Comparison of ENCODE assay signal across 22 cellular contexts in the genomic region with DNA sequence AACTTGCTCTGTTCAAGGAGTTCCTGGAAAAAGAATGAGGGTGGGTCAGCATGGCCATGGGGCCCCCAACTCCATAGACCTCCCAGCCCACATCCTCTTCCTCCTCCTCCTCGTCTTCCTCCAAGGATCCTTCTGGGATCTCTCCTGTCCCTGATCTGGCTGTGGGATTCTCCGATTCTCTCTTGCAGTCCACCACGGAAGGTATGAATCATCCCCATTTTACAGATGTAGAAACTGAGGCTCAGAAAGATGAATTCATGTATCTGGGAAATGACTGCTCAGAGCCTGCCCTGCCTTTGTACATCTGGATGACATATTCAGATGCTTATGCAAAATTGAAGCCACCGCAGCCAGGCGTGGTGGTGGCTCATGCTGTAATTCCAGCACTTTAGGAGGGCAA. TPM values are rescaled to one million over a fixed set of nuclear protein-coding genes. Genes with fewer than 3 reads are reported as not detected.
DNase-seq lines count a peak whose midpoint lies in the region; ATAC-seq and TF ChIP-seq lines count a peak whose summit lies in the region.
"Had no signal": no experiment of that assay in that cellular context is flagged by ENCODE, and none has a peak within 500 bp of the region (broad histone marks: within the 10 kb centered on the region; RNA-seq: fewer than 3 reads in every experiment).

No MANE protein-coding gene starts in this region.

- peak overlapping the region; percentile 65 for H3K27ac ChIP-seq in right cardiac atrium (ENCODE audit: low read length)
- peak overlapping the region; percentile 42 to 57 for H3K27ac ChIP-seq in breast epithelium
- H3K27ac ChIP-seq in rectal smooth muscle tissue (ENCODE audit: low read depth, low read length) = peak overlapping the region; percentile 94

- DNase-seq in right cardiac atrium = peak in 1 of 3 donors; percentile 2
- DNase-seq in Right ventricle myocardium superior = no peak
- no peak for DNase-seq in breast epithelium (ENCODE audit: low spot score in 2 of 2)
- no peak for DNase-seq in KG1 (lab: John Stamatoyannopoulos, UW)
- no peak for DNase-seq in effector CD8-positive, alpha-beta T cell (lab: John Stamatoyannopoulos, UW)
- DNase-seq in stimulated activated CD4-positive, alpha-beta T cell treated with anti-CD3 and anti-CD28 coated beads, Interleukin-4, amount 100 ng/mL, for 4 hours = no peak
- DNase-seq: activated CD4-positive, alpha-beta T cell treated with anti-CD3 and anti-CD28 coated beads, Interleukin-2, amount 10 ng/mL, durations not matched to agents 24 days and 14 days; activated naive CD8-positive, alpha-beta T cell treated with anti-CD3 and anti-CD28 coated beads, Interleukin-2, amount 50 U/mL, for 24 hours; CD8-positive, alpha-beta T cell; DMS79; Karpas-422; NCI-H510A treated with DMSO at 0.1 percent for 48 hours; retina; stimulated activated CD4-positive, alpha-beta T cell treated with anti-CD3 and anti-CD28 coated beads, Interleukin-15, amount 100 ng/mL, for 24 hours had no signal

- no peak overlapping the region for H3K9ac ChIP-seq in rectal smooth muscle tissue (ENCODE audit: low read length)

- no peaks in the 10 kb centered on the region for H3K36me3 ChIP-seq in breast epithelium
- no peaks in the 10 kb centered on the region for H3K36me3 ChIP-seq in rectal smooth muscle tissue (ENCODE audit: control insufficient read depth, insufficient read depth, low read length)

- H3K4me3 ChIP-seq in right cardiac atrium (ENCODE audit: low read length) (no peak overlapping the region), breast epithelium (no peak overlapping the region), rectal smooth muscle tissue (ENCODE audit: low read length) (no peak overlapping the region)

- intact Hi-C loops in right cardiac atrium (cut with DNase I) = loop anchor here in 2 of 4 donors (5.0 kb wide), 2 partner anchors 37 to 57 kb away; no protein-coding TSS in a partner anchor
- intact Hi-C loops in Right ventricle myocardium superior (cut with DNase I) = no loop called here
- intact Hi-C loops in breast epithelium (cut with DNase I; ENCODE audit: low total_unique reads) = no loop called here

- ATAC-seq in right cardiac atrium = no peak
- no peak for ATAC-seq in Right ventricle myocardium superior (ENCODE audit: poor library complexity)
- ATAC-seq in GM18520 (IDR thresholded peaks at IDR 0.05; ENCODE audit: unreplicated experiment) = no peak
- ATAC-seq: activated naive CD8-positive, alpha-beta T cell treated with anti-CD3 and anti-CD28 coated beads, Interleukin-2, amount 50 U/mL, for 24 hours; CD8-positive, alpha-beta T cell; stimulated activated memory B cell treated with anti-CD40 and anti-IgM and Interleukin-4, amounts not matched to agents 10 μg/mL and 1 μg/mL and 100 μg/mL, for 72 hours had no signal

- H3K4me1 ChIP-seq in right cardiac atrium (ENCODE audit: control insufficient read depth, insufficient read depth, low read length) = peaks cover 10% of the 10 kb centered on the region
- peaks cover 3 to 6% of the 10 kb centered on the region in 2 donors for H3K4me1 ChIP-seq in breast epithelium
- peaks cover 21% of the 10 kb centered on the region for H3K4me1 ChIP-seq in rectal smooth muscle tissue (ENCODE audit: control insufficient read depth, insufficient read depth, low read length)

- no peak for TF ChIP-seq POLR2A in breast epithelium (IDR thresholded peaks at IDR 0.05)

- no peak for TF ChIP-seq CTCF in breast epithelium (IDR thresholded peaks at IDR 0.05)

- no peaks in the 10 kb centered on the region for H3K9me3 ChIP-seq in right cardiac atrium (ENCODE audit: control insufficient read depth, low read length)
- no peaks in the 10 kb centered on the region for H3K9me3 ChIP-seq in breast epithelium

- no peaks in the 10 kb centered on the region for H3K27me3 ChIP-seq in right cardiac atrium (ENCODE audit: control insufficient read depth, insufficient read depth)
- H3K27me3 ChIP-seq in breast epithelium = no peaks in the 10 kb centered on the region
- H3K27me3 ChIP-seq in rectal smooth muscle tissue (ENCODE audit: control insufficient read depth, insufficient read depth, low read length) = no peaks in the 10 kb centered on the region

- 84% methylated on average over 5 of the region's 5 CpGs for WGBS in right cardiac atrium

RNA-seq across cellular contexts. Expression of a gene that starts 2.2 kb away (rescaled TPM):
- total RNA-seq in right cardiac atrium (100 to 1,000 TPM; 244 to 324 (median 295) TPM), Right ventricle myocardium superior (383 TPM), breast epithelium (100 to 1,000 TPM; 142 to 477 (median 197) TPM)
- polyA plus RNA-seq in right cardiac atrium = 259 TPM

RNA-seq across cellular contexts. Expression of a gene that starts 39.9 kb away (rescaled TPM):
- total RNA-seq in right cardiac atrium (under 1 TPM in 3 of 4 donors, not detected in 1; 0.47 to 0.84 (median 0.51) TPM), Right ventricle myocardium superior (0.40 TPM), breast epithelium (10 to 100 TPM in 1 of 3 donors, under 1 TPM in 1, not detected in 1; 0.44 to 17.9 TPM)
- polyA plus RNA-seq in right cardiac atrium = 4.8 TPM
- total RNA-seq: activated CD4-positive, alpha-beta T cell treated with anti-CD3 and anti-CD28 coated beads, Interleukin-2, amount 10 ng/mL, durations not matched to agents 24 days and 14 days; CD8-positive, alpha-beta T cell; epithelial cell of proximal tubule; frontal cortex; mononuclear cell; urinary bladder had no signal
- polyA plus RNA-seq: AG04450 had no signal

RNA-seq across cellular contexts. Expression of a gene that starts 43.9 kb away (rescaled TPM):
- 1 to 10 TPM in 3 of 4 donors, under 1 TPM in 1; 0.56 to 4.4 (median 3.4) TPM for total RNA-seq in right cardiac atrium
- 1.6 TPM for polyA plus RNA-seq in right cardiac atrium
- 6.7 TPM for total RNA-seq in Right ventricle myocardium superior
- total RNA-seq in breast epithelium = 1 to 10 TPM in 2 of 3 donors, under 1 TPM in 1; 0.66 to 4.8 (median 2.3) TPM
